ENCODE assay signal across 1 cellular context in the genomic region with DNA sequence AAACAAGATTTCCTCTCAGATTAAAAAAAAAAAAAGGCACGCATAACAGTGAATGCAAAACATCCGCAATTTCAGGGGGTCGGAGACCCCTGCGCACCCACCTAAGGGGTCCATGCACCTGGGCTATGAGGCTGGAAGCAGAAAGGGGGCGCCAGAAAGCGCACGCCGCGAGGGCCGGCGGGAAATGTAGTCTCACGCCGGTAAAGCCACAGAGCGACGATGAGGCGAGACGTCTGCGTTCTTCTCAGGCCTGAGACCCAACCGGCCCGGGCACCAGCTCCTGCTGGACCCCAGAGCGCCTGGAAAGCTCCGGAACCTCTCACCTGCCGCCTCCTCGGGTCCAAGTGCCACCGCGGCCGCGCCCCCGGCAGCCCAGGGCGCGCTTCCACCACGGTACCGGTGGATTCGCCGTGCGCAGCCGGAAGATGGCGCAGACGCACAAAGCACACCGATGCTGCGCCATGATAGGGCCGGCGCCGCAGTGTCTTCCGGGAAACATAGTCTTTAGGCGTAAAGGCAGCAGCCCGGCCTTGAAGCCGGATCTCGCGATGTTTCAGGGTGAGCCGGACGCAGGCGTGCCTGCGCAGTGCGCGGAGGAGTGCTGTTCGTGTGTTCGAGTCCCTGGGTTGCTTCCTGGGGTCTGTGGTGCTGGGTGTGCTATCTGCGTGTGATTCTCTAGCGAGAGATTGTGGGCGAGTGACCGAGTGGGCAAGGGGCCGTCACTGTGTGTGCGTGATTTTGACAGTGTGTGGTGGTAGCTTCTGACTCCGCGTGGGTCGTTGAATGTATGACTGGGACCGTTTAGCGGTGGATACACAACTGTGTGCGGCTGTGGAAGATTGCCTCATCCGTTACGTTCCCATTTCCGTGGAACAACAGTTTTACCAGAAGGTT.
A peak's percentile ranks its signal among the peaks of the same experiment; 100 is the strongest.
TF ChIP-seq lines count a peak whose summit lies in the region.

A gene (minus strand): TSS at position 416 of the 894 bp plus-strand sequence. CDS start 1,782 bp downstream, outside the sequence.

TF ChIP-seq in K562, 482 proteins besides CTCF, POLR2A, EP300 and RAD21 (continued from another document and continues in another):
- TF ChIP-seq, protein P1, sequence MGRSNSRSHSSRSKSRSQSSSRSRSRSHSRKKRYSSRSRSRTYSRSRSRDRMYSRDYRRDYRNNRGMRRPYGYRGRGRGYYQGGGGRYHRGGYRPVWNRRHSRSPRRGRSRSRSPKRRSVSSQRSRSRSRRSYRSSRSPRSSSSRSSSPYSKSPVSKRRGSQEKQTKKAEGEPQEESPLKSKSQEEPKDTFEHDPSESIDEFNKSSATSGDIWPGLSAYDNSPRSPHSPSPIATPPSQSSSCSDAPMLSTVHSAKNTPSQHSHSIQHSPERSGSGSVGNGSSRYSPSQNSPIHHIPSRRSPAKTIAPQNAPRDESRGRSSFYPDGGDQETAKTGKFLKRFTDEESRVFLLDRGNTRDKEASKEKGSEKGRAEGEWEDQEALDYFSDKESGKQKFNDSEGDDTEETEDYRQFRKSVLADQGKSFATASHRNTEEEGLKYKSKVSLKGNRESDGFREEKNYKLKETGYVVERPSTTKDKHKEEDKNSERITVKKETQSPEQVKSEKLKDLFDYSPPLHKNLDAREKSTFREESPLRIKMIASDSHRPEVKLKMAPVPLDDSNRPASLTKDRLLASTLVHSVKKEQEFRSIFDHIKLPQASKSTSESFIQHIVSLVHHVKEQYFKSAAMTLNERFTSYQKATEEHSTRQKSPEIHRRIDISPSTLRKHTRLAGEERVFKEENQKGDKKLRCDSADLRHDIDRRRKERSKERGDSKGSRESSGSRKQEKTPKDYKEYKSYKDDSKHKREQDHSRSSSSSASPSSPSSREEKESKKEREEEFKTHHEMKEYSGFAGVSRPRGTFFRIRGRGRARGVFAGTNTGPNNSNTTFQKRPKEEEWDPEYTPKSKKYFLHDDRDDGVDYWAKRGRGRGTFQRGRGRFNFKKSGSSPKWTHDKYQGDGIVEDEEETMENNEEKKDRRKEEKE (IDR thresholded peaks at IDR 0.05; ENCODE audit: borderline replicate concordance in 1 of 2, control insufficient read depth in 1 of 2, low read depth in 2 of 2, low read length in 1 of 2): no peak
- TF ChIP-seq ZNF316 (IDR thresholded peaks at IDR 0.05) (no peak), KDM4B (IDR thresholded peaks at IDR 0.05; ENCODE audit: borderline replicate concordance in 2 of 2, low read depth in 1 of 2) (no peak), FOXK2 (conservative IDR thresholded peaks at IDR 0.05 in 1 of 2, IDR thresholded peaks at IDR 0.05 in 1 of 2; ENCODE audit: low read depth in 2 of 2) (peak; percentile 15 to 23; a peak in 1 of 4 replicates), LCOR (CRISPR knock-in tag; IDR thresholded peaks at IDR 0.05) (no peak), HSF4 (CRISPR knock-in tag; IDR thresholded peaks at IDR 0.05; ENCODE audit: borderline replicate concordance) (no peak), SPI1 (IDR thresholded peaks at IDR 0.05; ENCODE audit: borderline replicate concordance, low read depth, low read length) (no peak), NONO (IDR thresholded peaks at IDR 0.05; ENCODE audit: low read depth in 2 of 2, low read length in 1 of 2) (no peak; a peak in 1 of 4 replicates), NCOR1 (IDR thresholded peaks at IDR 0.05) (no peak), ZFP1 (CRISPR knock-in tag; IDR thresholded peaks at IDR 0.05) (no peak), ZNF143 (CRISPR knock-in tag; IDR thresholded peaks at IDR 0.05) (peak; percentile 90), COPS2 (conservative IDR thresholded peaks at IDR 0.05) (no peak), ZNF507 (tag; conservative IDR thresholded peaks at IDR 0.05) (no peak), CCAR2 (IDR thresholded peaks at IDR 0.05; ENCODE audit: low read depth, low read length) (no peak), POLR2AphosphoS5 (IDR thresholded peaks at IDR 0.05; ENCODE audit: control insufficient read depth, insufficient read depth, low read depth, low read length) (0 out of 2 replicates have a peak, but pooled peaks have one; percentile 17), CREM (IDR thresholded peaks at IDR 0.05; ENCODE audit: low read depth) (peak; percentile 83), KAT7 (CRISPR knock-in tag; IDR thresholded peaks at IDR 0.05; ENCODE audit: borderline replicate concordance) (no peak), SRSF3 (IDR thresholded peaks at IDR 0.05; ENCODE audit: insufficient read depth, low read length) (no peak), RHOXF2B (CRISPR knock-in tag; conservative IDR thresholded peaks at IDR 0.05) (no peak), BRCA1 (IDR thresholded peaks at IDR 0.05) (no peak), BRCA1 (CRISPR knock-in tag; IDR thresholded peaks at IDR 0.05) (no peak), U2AF1 (optimal IDR thresholded peaks at IDR 0.05; ENCODE audit: low read depth, low read length) (no peak), TAF9B (IDR thresholded peaks at IDR 0.05; ENCODE audit: partially characterized antibody) (no peak), DNMT1 (IDR thresholded peaks at IDR 0.05) (no peak), ZKSCAN1 (IDR thresholded peaks at IDR 0.05; ENCODE audit: low read depth, low read length) (peak; percentile 46), ZBTB8A (IDR thresholded peaks at IDR 0.05; ENCODE audit: partially characterized antibody) (no peak), MECOM (CRISPR knock-in tag; IDR thresholded peaks at IDR 0.05) (no peak), ZBED1 (IDR thresholded peaks at IDR 0.05) (no peak), CHD1 (IDR thresholded peaks at IDR 0.05; ENCODE audit: low read length) (no peak), CCNT2 (IDR thresholded peaks at IDR 0.05; ENCODE audit: borderline replicate concordance, extremely low read depth, insufficient read length, low read depth, low read length) (no peak), MED1 (CRISPR knock-in tag; IDR thresholded peaks at IDR 0.05; ENCODE audit: borderline replicate concordance) (no peak), ZKSCAN3 (CRISPR knock-in tag; IDR thresholded peaks at IDR 0.05) (no peak)
- TF ChIP-seq, protein P2, sequence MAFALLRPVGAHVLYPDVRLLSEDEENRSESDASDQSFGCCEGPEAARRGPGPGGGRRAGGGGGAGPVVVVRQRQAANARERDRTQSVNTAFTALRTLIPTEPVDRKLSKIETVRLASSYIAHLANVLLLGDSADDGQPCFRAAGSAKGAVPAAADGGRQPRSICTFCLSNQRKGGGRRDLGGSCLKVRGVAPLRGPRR (CRISPR knock-in tag; IDR thresholded peaks at IDR 0.05): no peak
- TF ChIP-seq, protein P3, sequence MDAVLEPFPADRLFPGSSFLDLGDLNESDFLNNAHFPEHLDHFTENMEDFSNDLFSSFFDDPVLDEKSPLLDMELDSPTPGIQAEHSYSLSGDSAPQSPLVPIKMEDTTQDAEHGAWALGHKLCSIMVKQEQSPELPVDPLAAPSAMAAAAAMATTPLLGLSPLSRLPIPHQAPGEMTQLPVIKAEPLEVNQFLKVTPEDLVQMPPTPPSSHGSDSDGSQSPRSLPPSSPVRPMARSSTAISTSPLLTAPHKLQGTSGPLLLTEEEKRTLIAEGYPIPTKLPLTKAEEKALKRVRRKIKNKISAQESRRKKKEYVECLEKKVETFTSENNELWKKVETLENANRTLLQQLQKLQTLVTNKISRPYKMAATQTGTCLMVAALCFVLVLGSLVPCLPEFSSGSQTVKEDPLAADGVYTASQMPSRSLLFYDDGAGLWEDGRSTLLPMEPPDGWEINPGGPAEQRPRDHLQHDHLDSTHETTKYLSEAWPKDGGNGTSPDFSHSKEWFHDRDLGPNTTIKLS (IDR thresholded peaks at IDR 0.05; ENCODE audit: borderline replicate concordance, low read depth): peak; percentile 95
- TF ChIP-seq, protein P4, sequence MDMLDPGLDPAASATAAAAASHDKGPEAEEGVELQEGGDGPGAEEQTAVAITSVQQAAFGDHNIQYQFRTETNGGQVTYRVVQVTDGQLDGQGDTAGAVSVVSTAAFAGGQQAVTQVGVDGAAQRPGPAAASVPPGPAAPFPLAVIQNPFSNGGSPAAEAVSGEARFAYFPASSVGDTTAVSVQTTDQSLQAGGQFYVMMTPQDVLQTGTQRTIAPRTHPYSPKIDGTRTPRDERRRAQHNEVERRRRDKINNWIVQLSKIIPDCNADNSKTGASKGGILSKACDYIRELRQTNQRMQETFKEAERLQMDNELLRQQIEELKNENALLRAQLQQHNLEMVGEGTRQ (CRISPR knock-in tag; IDR thresholded peaks at IDR 0.05): no peak
- TF ChIP-seq, protein P5, sequence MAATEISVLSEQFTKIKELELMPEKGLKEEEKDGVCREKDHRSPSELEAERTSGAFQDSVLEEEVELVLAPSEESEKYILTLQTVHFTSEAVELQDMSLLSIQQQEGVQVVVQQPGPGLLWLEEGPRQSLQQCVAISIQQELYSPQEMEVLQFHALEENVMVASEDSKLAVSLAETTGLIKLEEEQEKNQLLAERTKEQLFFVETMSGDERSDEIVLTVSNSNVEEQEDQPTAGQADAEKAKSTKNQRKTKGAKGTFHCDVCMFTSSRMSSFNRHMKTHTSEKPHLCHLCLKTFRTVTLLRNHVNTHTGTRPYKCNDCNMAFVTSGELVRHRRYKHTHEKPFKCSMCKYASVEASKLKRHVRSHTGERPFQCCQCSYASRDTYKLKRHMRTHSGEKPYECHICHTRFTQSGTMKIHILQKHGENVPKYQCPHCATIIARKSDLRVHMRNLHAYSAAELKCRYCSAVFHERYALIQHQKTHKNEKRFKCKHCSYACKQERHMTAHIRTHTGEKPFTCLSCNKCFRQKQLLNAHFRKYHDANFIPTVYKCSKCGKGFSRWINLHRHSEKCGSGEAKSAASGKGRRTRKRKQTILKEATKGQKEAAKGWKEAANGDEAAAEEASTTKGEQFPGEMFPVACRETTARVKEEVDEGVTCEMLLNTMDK (IDR thresholded peaks at IDR 0.05; ENCODE audit: borderline replicate concordance, insufficient read depth, low read depth, low read length, poor library complexity, severe bottlenecking): peak; percentile 92
- TF ChIP-seq, protein P6, sequence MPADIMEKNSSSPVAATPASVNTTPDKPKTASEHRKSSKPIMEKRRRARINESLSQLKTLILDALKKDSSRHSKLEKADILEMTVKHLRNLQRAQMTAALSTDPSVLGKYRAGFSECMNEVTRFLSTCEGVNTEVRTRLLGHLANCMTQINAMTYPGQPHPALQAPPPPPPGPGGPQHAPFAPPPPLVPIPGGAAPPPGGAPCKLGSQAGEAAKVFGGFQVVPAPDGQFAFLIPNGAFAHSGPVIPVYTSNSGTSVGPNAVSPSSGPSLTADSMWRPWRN (IDR thresholded peaks at IDR 0.05; ENCODE audit: low read depth): no peak
- TF ChIP-seq, protein P7, sequence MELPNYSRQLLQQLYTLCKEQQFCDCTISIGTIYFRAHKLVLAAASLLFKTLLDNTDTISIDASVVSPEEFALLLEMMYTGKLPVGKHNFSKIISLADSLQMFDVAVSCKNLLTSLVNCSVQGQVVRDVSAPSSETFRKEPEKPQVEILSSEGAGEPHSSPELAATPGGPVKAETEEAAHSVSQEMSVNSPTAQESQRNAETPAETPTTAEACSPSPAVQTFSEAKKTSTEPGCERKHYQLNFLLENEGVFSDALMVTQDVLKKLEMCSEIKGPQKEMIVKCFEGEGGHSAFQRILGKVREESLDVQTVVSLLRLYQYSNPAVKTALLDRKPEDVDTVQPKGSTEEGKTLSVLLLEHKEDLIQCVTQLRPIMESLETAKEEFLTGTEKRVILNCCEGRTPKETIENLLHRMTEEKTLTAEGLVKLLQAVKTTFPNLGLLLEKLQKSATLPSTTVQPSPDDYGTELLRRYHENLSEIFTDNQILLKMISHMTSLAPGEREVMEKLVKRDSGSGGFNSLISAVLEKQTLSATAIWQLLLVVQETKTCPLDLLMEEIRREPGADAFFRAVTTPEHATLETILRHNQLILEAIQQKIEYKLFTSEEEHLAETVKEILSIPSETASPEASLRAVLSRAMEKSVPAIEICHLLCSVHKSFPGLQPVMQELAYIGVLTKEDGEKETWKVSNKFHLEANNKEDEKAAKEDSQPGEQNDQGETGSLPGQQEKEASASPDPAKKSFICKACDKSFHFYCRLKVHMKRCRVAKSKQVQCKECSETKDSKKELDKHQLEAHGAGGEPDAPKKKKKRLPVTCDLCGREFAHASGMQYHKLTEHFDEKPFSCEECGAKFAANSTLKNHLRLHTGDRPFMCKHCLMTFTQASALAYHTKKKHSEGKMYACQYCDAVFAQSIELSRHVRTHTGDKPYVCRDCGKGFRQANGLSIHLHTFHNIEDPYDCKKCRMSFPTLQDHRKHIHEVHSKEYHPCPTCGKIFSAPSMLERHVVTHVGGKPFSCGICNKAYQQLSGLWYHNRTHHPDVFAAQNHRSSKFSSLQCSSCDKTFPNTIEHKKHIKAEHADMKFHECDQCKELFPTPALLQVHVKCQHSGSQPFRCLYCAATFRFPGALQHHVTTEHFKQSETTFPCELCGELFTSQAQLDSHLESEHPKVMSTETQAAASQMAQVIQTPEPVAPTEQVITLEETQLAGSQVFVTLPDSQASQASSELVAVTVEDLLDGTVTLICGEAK (IDR thresholded peaks at IDR 0.05): peak; percentile 82
- TF ChIP-seq, protein P7 (CRISPR knock-in tag; IDR thresholded peaks at IDR 0.05): no peak
- TF ChIP-seq, protein P8, sequence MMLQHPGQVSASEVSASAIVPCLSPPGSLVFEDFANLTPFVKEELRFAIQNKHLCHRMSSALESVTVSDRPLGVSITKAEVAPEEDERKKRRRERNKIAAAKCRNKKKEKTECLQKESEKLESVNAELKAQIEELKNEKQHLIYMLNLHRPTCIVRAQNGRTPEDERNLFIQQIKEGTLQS (IDR thresholded peaks at IDR 0.05): no peak
- TF ChIP-seq, protein P8 (CRISPR knock-in tag; conservative IDR thresholded peaks at IDR 0.05): no peak
